Comparison of ENCODE assay signal across 27 cellular contexts in genomic region chr2:172894723-172895387, GRCh38.
"Had no signal": no experiment of that assay in that cellular context is flagged by ENCODE, and none has a peak within 500 bp of the region (broad histone marks: within the 10 kb centered on the region; RNA-seq: fewer than 3 reads in every experiment).

No MANE protein-coding gene starts in this region.

- H3K4me1 ChIP-seq: left lung, lower lobe of right lung, pancreas, prostate gland, stomach, thyroid gland had no signal

- ATAC-seq: left cardiac atrium; left lung; lower lobe of right lung; naive thymus-derived CD8-positive, alpha-beta T cell; pancreas; right cardiac atrium; sciatic nerve; stimulated activated naive B cell treated with anti-CD40 and anti-IgM and Interleukin-4, amounts not matched to agents 10 μg/mL and 1 μg/mL and 100 μg/mL, for 72 hours; stimulated activated naive CD8-positive, alpha-beta T cell treated with anti-CD3 and anti-CD28 coated beads, Interleukin-15, Interleukin-2, amounts not matched to agents 100 U/mL and 50 U/mL, for 24 hours had no signal

- H3K9me3 ChIP-seq: left lung, lower lobe of right lung, pancreas, prostate gland, stomach, testis, thyroid gland, transverse colon, upper lobe of left lung had no signal

- H3K4me3 ChIP-seq: left lung, lower lobe of right lung, pancreas, prostate gland, skin epidermis, stomach, testis, thyroid gland, transverse colon, upper lobe of left lung had no signal

- DNase-seq: hypothalamus; immature natural killer cell; kidney glomerular epithelial cell; left cardiac atrium; left lung; lower lobe of right lung; mammary epithelial cell; mesenchymal stem cell; naive thymus-derived CD8-positive, alpha-beta T cell; nucleus accumbens; pancreas; posterior cingulate gyrus; right cardiac atrium; stimulated activated CD4-positive, alpha-beta T cell treated with anti-CD3 and anti-CD28 coated beads, Interleukin-12 subunit alpha, Interleukin-12 subunit beta, amount 100 ng/mL, for 4 hours; stimulated activated CD4-positive, alpha-beta T cell treated with anti-CD3 and anti-CD28 coated beads, Interleukin-15, amount 100 ng/mL, for 24 hours; stimulated activated CD4-positive, alpha-beta T cell treated with anti-CD3 and anti-CD28 coated beads, Interleukin-2, amount 100 ng/mL, for 24 hours; stimulated activated CD4-positive, alpha-beta T cell treated with anti-CD3 and anti-CD28 coated beads, Interleukin-4, amount 100 ng/mL, for 1 hour; stimulated activated naive B cell treated with anti-CD40 and anti-IgM and Interleukin-4, amounts not matched to agents 10 μg/mL and 1 μg/mL and 100 μg/mL, for 72 hours; stimulated activated naive CD8-positive, alpha-beta T cell treated with anti-CD3 and anti-CD28 coated beads, Interleukin-15, Interleukin-2, amounts not matched to agents 100 U/mL and 50 U/mL, for 24 hours; stomach; testis; thyroid gland; transverse colon; upper lobe of left lung had no signal

- H3K27me3 ChIP-seq: left lung, pancreas, testis, thyroid gland, upper lobe of left lung had no signal

- H3K36me3 ChIP-seq: left lung, lower lobe of right lung, pancreas, prostate gland, stomach, thyroid gland, transverse colon, upper lobe of left lung had no signal
